8 cellular contexts compared by ENCODE assay signal in the genomic region with DNA sequence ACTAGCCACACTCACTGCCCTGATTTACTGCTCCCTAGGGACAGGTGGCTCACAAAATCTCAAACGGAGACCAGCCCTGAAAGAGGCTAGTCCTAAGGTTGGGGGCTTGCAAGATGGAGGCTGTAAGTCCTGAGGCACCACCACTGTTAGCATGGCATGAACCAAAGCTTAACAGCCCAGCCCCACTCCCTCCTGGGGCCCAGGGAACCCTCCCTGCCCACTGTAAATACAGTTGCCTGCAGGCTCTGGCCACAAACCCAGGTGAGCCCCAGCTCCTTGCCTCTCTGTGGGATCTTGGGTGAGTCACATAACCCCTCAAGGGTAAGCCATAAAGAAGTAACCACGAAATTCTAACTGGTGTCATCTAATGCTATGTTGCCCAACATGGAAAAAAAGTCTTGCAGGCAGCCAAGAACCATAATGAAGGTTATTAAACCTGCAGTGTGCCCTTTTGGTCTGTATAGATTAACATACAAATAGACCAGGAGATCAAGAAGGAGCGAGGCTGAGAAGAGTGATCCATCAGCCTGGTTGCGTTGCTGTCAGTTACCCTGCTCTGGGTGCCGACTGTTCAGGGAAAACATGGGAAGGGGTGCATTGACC. TPM values are rescaled to one million over a fixed set of nuclear protein-coding genes. Genes with fewer than 3 reads are reported as not detected.
DNase-seq lines count a peak whose midpoint lies in the region; ATAC-seq, FAIRE-seq and TF ChIP-seq lines count a peak whose summit lies in the region.

No MANE protein-coding gene starts in this region.

- POLR2A ChIA-PET in HepG2 (lab: Yijun Ruan, JAX), result no interaction called here

- TF ChIP-seq POLR2A in HepG2 (IDR thresholded peaks at IDR 0.05; ENCODE audit: insufficient read depth in 1 of 2, low read depth in 2 of 2, low read length in 2 of 2), result no peak
- no peak for TF ChIP-seq POLR2A in right lobe of liver (IDR thresholded peaks at IDR 0.05)

- FAIRE-seq in HepG2 (lab: Jason Lieb, UNC), result no peak

- no peaks in the 10 kb centered on the region; a peak in 1 of 5 replicates for H3K27me3 ChIP-seq in HepG2 (ENCODE audit: control insufficient read depth in 1 of 2, insufficient read depth in 2 of 2, low read length in 2 of 2)
- no peaks in the 10 kb centered on the region for H3K27me3 ChIP-seq in right lobe of liver
- no peaks in the 10 kb centered on the region for H3K27me3 ChIP-seq in foreskin keratinocyte

- DNase-seq in HepG2 (ENCODE audit: low spot score) (no peak), right lobe of liver (no peak), foreskin keratinocyte (peak; percentile 76 to 87), GM10266 (ENCODE audit: extremely low spot score) (no peak), GDM1 (lab: John Stamatoyannopoulos, UW) (no peak)
- DNase-seq in activated CD8-positive, alpha-beta memory T cell treated with anti-CD3 and anti-CD28 coated beads for 24 hours, result peak; percentile 75
- peak; percentile 63 for DNase-seq in stimulated activated naive CD4-positive, alpha-beta T cell treated with Interleukin-2 at 50 U/mL for 16 hours (lab: John Stamatoyannopoulos, UW)

- intact Hi-C loops in HepG2 (cut with micrococcal nuclease; ENCODE audit: unreplicated experiment) (no loop called here), right lobe of liver (cut with DNase I) (no loop called here)

- CTCF ChIA-PET in HepG2 (lab: Yijun Ruan, JAX; ENCODE audit: low intra/inter-chr PET ratio, low total read pairs), result no interaction called here

- in situ Hi-C loops in HepG2 (cut with HindIII; ENCODE audit: extremely low pct_ligation_motif_present, low pct_unique_long_range_greater_than_20kb), result no loop called here

- H3K4me1 ChIP-seq in HepG2 (ENCODE audit: insufficient read depth, low read length), result peaks cover 33% of the 10 kb centered on the region
- peaks cover 0 to 17% (median 5%) of the 10 kb centered on the region in 4 donors for H3K4me1 ChIP-seq in right lobe of liver
- H3K4me1 ChIP-seq in foreskin keratinocyte, result no peaks in the 10 kb centered on the region

- H3K36me3 ChIP-seq in HepG2 (replicated peaks in 1 of 2; ENCODE audit: control insufficient read depth in 1 of 2, insufficient read depth in 2 of 2, low read length in 2 of 2) (peaks cover 10 to 23% of the 10 kb centered on the region in 2 experiments), right lobe of liver (peaks cover 0 to 22% (median 10%) of the 10 kb centered on the region in 4 donors)

- WGBS in HepG2 (ENCODE audit: low lambda C conversion rate), result 66% methylated on average over 5 of the region's 5 CpGs
- WGBS in right lobe of liver (ENCODE audit: insufficient coverage, low coverage, low lambda C conversion rate, missing lambda C conversion rate), result 51% methylated on average over 3 of the region's 5 CpGs

- TF ChIP-seq CTCF in HepG2 (CRISPR knock-in tag; IDR thresholded peaks at IDR 0.05) (no peak), right lobe of liver (IDR thresholded peaks at IDR 0.05) (no peak), foreskin keratinocyte (conservative IDR thresholded peaks at IDR 0.05) (no peak), GM10266 (IDR thresholded peaks at IDR 0.05; ENCODE audit: control insufficient read depth, insufficient read depth, low read depth, missing control alignments) (no peak)

- no peak for TF ChIP-seq EP300 in HepG2 (IDR thresholded peaks at IDR 0.05; ENCODE audit: low read depth in 2 of 2, low read length in 2 of 2)
- no peak for TF ChIP-seq EP300 in HepG2 (CRISPR knock-in tag; IDR thresholded peaks at IDR 0.05; ENCODE audit: borderline replicate concordance)

- no peak overlapping the region for H2AFZ ChIP-seq in HepG2 (ENCODE audit: low read length)

- H3K4me3 ChIP-seq in HepG2 (replicated peaks in 1 of 3; ENCODE audit: insufficient read depth in 1 of 3, low read depth in 2 of 3, low read length in 3 of 3) (no peak overlapping the region), right lobe of liver (no peak overlapping the region)

- no TSS peak for BruUV-seq in HepG2 (replicated peaks; lab: Mats Ljungman, UMichigan)

- H3K9me3 ChIP-seq in HepG2 (ENCODE audit: low read length) (no peaks in the 10 kb centered on the region), right lobe of liver (no peaks in the 10 kb centered on the region)

- no peak for TF ChIP-seq RAD21 in HepG2 (CRISPR knock-in tag; IDR thresholded peaks at IDR 0.05)

- H4K20me1 ChIP-seq in HepG2 (ENCODE audit: insufficient read depth, low read length), result no peaks in the 10 kb centered on the region

- no peak overlapping the region; the same call in 1 of the 2 replicates for H3K9ac ChIP-seq in HepG2 (ENCODE audit: insufficient read depth, low read depth, low read length)

- no peak overlapping the region for H3K4me2 ChIP-seq in HepG2 (ENCODE audit: low read depth, low read length)

- peak overlapping the region; percentile 8 for H3K27ac ChIP-seq in HepG2 (ENCODE audit: extremely low read length, insufficient read depth, low read length)
- no peak overlapping the region for H3K27ac ChIP-seq in right lobe of liver
- no peak overlapping the region for H3K27ac ChIP-seq in foreskin keratinocyte

- ATAC-seq in HepG2 (no peak), right lobe of liver (no peak), foreskin keratinocyte (peak; percentile 79), HG03457 (IDR thresholded peaks at IDR 0.05; ENCODE audit: unreplicated experiment) (no peak)

- peaks cover 2% of the 10 kb centered on the region for H3K79me2 ChIP-seq in HepG2 (ENCODE audit: insufficient read depth, low read length)

RNA-seq across cellular contexts. Expression of a gene that starts 1.7 kb away (rescaled TPM):
- total RNA-seq in HepG2 (2016; rRNA removed; fragmentation: Illumina TruSeq; extraction: Trizol) (6.3 and 21.6 TPM in 2 replicates), right lobe of liver (10 to 100 TPM; 14.3 to 17.7 (median 15.7) TPM), foreskin keratinocyte (13.5 and 15.9 TPM in 2 replicates)
- total RNA-seq in HepG2 (2016; cell fraction: cytosol; rRNA removed; fragmentation: Illumina TruSeq; extraction: Trizol; ENCODE audit: low read depth), result 5.0 and 6.5 TPM in 2 replicates
- 5.8 and 22.8 TPM in 2 replicates for total RNA-seq in HepG2 (2016; cell fraction: insoluble cytoplasmic fraction; rRNA removed; fragmentation: Illumina TruSeq; extraction: Trizol)
- 5.6 and 5.9 TPM in 2 replicates for total RNA-seq in HepG2 (2016; cell fraction: membrane; rRNA removed; fragmentation: Illumina TruSeq; extraction: Trizol)
- total RNA-seq in HepG2 (2016; cell fraction: nucleus; rRNA removed; fragmentation: Illumina TruSeq; extraction: Trizol), result 28.2 and 33.1 TPM in 2 replicates
- polyA plus RNA-seq in HepG2 (2011; rRNA removed) (22.7 and 27.1 TPM in 2 replicates), foreskin keratinocyte (10.5 and 12.5 TPM in 2 replicates)
- 9.8 and 11.4 TPM in 2 replicates for polyA plus RNA-seq in HepG2 (2011; cell fraction: cytosol; rRNA removed)
- 211 and 287 TPM in 2 replicates for polyA plus RNA-seq in HepG2 (2011; cell fraction: nucleus; rRNA removed)
- polyA plus RNA-seq in HepG2 (2012), result 17.9 and 24.4 TPM in 2 replicates
- 1.9 and 2.4 TPM in 2 replicates for polyA plus RNA-seq in HepG2 (2016; cell fraction: cytosol; fragmentation: Illumina TruSeq; extraction: Trizol; ENCODE audit: low read depth)
- 5.5 and 6.3 TPM in 2 replicates for polyA plus RNA-seq in HepG2 (2016; cell fraction: insoluble cytoplasmic fraction; fragmentation: Illumina TruSeq; extraction: Trizol; ENCODE audit: low read depth)
- polyA plus RNA-seq in HepG2 (2016; cell fraction: membrane; fragmentation: Illumina TruSeq; extraction: Trizol; ENCODE audit: low read depth), result 2.9 and 3.8 TPM in 2 replicates
- polyA plus RNA-seq in HepG2 (2016; cell fraction: nucleus; fragmentation: Illumina TruSeq; extraction: Trizol; ENCODE audit: insufficient read depth, low read depth), result 70.0 and 76.8 TPM in 2 replicates
- polyA minus RNA-seq in HepG2 (2011; rRNA and poly(A)+ RNA removed; ENCODE audit: low replicate concordance), result 18.6 and 32.0 TPM in 2 replicates
- 4.6 and 4.7 TPM in 2 replicates for polyA minus RNA-seq in HepG2 (2011; cell fraction: cytosol; rRNA and poly(A)+ RNA removed)
- 15.3 and 23.9 TPM in 2 replicates for polyA minus RNA-seq in HepG2 (2011; cell fraction: nucleus; rRNA and poly(A)+ RNA removed)

RNA-seq across cellular contexts. Expression of a gene that starts 30.0 kb away (rescaled TPM):
- total RNA-seq in HepG2 (2016; rRNA removed; fragmentation: Illumina TruSeq; extraction: Trizol) (24.1 and 25.3 TPM in 2 replicates), right lobe of liver (10 to 100 TPM; 18.4 to 32.1 (median 27.8) TPM), foreskin keratinocyte (19.7 and 23.4 TPM in 2 replicates)
- total RNA-seq in HepG2 (2016; cell fraction: cytosol; rRNA removed; fragmentation: Illumina TruSeq; extraction: Trizol; ENCODE audit: low read depth), result 15.3 and 19.7 TPM in 2 replicates
- 23.3 and 24.1 TPM in 2 replicates for total RNA-seq in HepG2 (2016; cell fraction: insoluble cytoplasmic fraction; rRNA removed; fragmentation: Illumina TruSeq; extraction: Trizol)
- 33.2 and 36.4 TPM in 2 replicates for total RNA-seq in HepG2 (2016; cell fraction: membrane; rRNA removed; fragmentation: Illumina TruSeq; extraction: Trizol)
- 15.4 and 16.5 TPM in 2 replicates for total RNA-seq in HepG2 (2016; cell fraction: nucleus; rRNA removed; fragmentation: Illumina TruSeq; extraction: Trizol)
- polyA plus RNA-seq in HepG2 (2011; rRNA removed) (11.0 and 15.3 TPM in 2 replicates), foreskin keratinocyte (25.0 and 26.8 TPM in 2 replicates)
- 14.5 and 15.9 TPM in 2 replicates for polyA plus RNA-seq in HepG2 (2011; cell fraction: cytosol; rRNA removed)
- polyA plus RNA-seq in HepG2 (2011; cell fraction: nucleus; rRNA removed), result 23.4 and 24.9 TPM in 2 replicates
- 12.9 and 14.6 TPM in 2 replicates for polyA plus RNA-seq in HepG2 (2012)
- 19.2 and 25.0 TPM in 2 replicates for polyA plus RNA-seq in HepG2 (2016; cell fraction: cytosol; fragmentation: Illumina TruSeq; extraction: Trizol; ENCODE audit: low read depth)
- 27.5 and 27.7 TPM in 2 replicates for polyA plus RNA-seq in HepG2 (2016; cell fraction: insoluble cytoplasmic fraction; fragmentation: Illumina TruSeq; extraction: Trizol; ENCODE audit: low read depth)
- 32.5 and 35.5 TPM in 2 replicates for polyA plus RNA-seq in HepG2 (2016; cell fraction: membrane; fragmentation: Illumina TruSeq; extraction: Trizol; ENCODE audit: low read depth)
- 32.5 and 35.4 TPM in 2 replicates for polyA plus RNA-seq in HepG2 (2016; cell fraction: nucleus; fragmentation: Illumina TruSeq; extraction: Trizol; ENCODE audit: insufficient read depth, low read depth)
- 11.4 and 48.7 TPM in 2 replicates for polyA minus RNA-seq in HepG2 (2011; rRNA and poly(A)+ RNA removed; ENCODE audit: low replicate concordance)
- polyA minus RNA-seq in HepG2 (2011; cell fraction: cytosol; rRNA and poly(A)+ RNA removed), result 6.5 and 6.8 TPM in 2 replicates
- 8.3 and 8.5 TPM in 2 replicates for polyA minus RNA-seq in HepG2 (2011; cell fraction: nucleus; rRNA and poly(A)+ RNA removed)

RNA-seq across cellular contexts. Expression of a gene that starts 44.3 kb away (rescaled TPM):
- not detected in 2 replicates for total RNA-seq in HepG2 (2016; rRNA removed; fragmentation: Illumina TruSeq; extraction: Trizol)
- not detected in 2 replicates for total RNA-seq in HepG2 (2016; cell fraction: cytosol; rRNA removed; fragmentation: Illumina TruSeq; extraction: Trizol; ENCODE audit: low read depth)
- total RNA-seq in HepG2 (2016; cell fraction: insoluble cytoplasmic fraction; rRNA removed; fragmentation: Illumina TruSeq; extraction: Trizol), result not detected in 2 replicates
- not detected in 2 replicates for total RNA-seq in HepG2 (2016; cell fraction: membrane; rRNA removed; fragmentation: Illumina TruSeq; extraction: Trizol)
- not detected in 2 replicates for total RNA-seq in HepG2 (2016; cell fraction: nucleus; rRNA removed; fragmentation: Illumina TruSeq; extraction: Trizol)
- not detected in 2 replicates for polyA plus RNA-seq in HepG2 (2011; rRNA removed)
- not detected in 2 replicates for polyA plus RNA-seq in HepG2 (2011; cell fraction: cytosol; rRNA removed)
- polyA plus RNA-seq in HepG2 (2011; cell fraction: nucleus; rRNA removed), result not detected in 2 replicates
- not detected in 2 replicates for polyA plus RNA-seq in HepG2 (2012)
- polyA plus RNA-seq in HepG2 (2016; cell fraction: cytosol; fragmentation: Illumina TruSeq; extraction: Trizol; ENCODE audit: low read depth), result not detected in 2 replicates
- not detected in 2 replicates for polyA plus RNA-seq in HepG2 (2016; cell fraction: insoluble cytoplasmic fraction; fragmentation: Illumina TruSeq; extraction: Trizol; ENCODE audit: low read depth)
- not detected in 2 replicates for polyA plus RNA-seq in HepG2 (2016; cell fraction: membrane; fragmentation: Illumina TruSeq; extraction: Trizol; ENCODE audit: low read depth)
- polyA plus RNA-seq in HepG2 (2016; cell fraction: nucleus; fragmentation: Illumina TruSeq; extraction: Trizol; ENCODE audit: insufficient read depth, low read depth), result not detected in 2 replicates
- not detected in 2 replicates for polyA minus RNA-seq in HepG2 (2011; rRNA and poly(A)+ RNA removed; ENCODE audit: low replicate concordance)
- polyA minus RNA-seq in HepG2 (2011; cell fraction: cytosol; rRNA and poly(A)+ RNA removed), result not detected in 2 replicates
- polyA minus RNA-seq in HepG2 (2011; cell fraction: nucleus; rRNA and poly(A)+ RNA removed), result not detected in 2 replicates
- total RNA-seq in right lobe of liver, result 1 to 10 TPM in 4 of 6 experiments, under 1 TPM in 2; 0.25 to 7.3 (median 2.4) TPM
- total RNA-seq in foreskin keratinocyte, result not detected in 2 replicates
- polyA plus RNA-seq in foreskin keratinocyte, result not detected in 2 replicates

Comparison
In these comparisons a context has a peak if more than half of its experiments do, and no peak if none do; other contexts are left out.
1. DNase-seq: peak in activated CD8-positive, alpha-beta memory T cell treated with anti-CD3 and anti-CD28 coated beads for 24 hours (single experiment), foreskin keratinocyte (2 of 2) and stimulated activated naive CD4-positive, alpha-beta T cell treated with Interleukin-2 at 50 U/mL for 16 hours (single experiment); none in HepG2 (single experiment), right lobe of liver (0 of 3), GM10266 (single experiment) and GDM1 (single experiment).